In genomic region chr21:42115136-42115683, GRCh38 we compare ENCODE assay signal across 30 cellular contexts. TPM values are rescaled to one million over a fixed set of nuclear protein-coding genes. Genes with fewer than 3 reads are reported as not detected.
"Had no signal": no experiment of that assay in that cellular context is flagged by ENCODE, and none has a peak within 500 bp of the region (broad histone marks: within the 10 kb centered on the region; RNA-seq: fewer than 3 reads in every experiment).

No MANE protein-coding gene starts in this region.

- H3K4me2 ChIP-seq: neural progenitor cell had no signal

- H3K9me3 ChIP-seq: ovary, psoas muscle, right lobe of liver, sigmoid colon, suprapubic skin, testis, tibial artery, transverse colon, upper lobe of right lung, uterus had no signal

- H3K4me3 ChIP-seq: neural progenitor cell, ovary, psoas muscle, right lobe of liver, sigmoid colon, suprapubic skin, testis, tibial artery, transverse colon, upper lobe of right lung, uterus had no signal

- H3K9ac ChIP-seq: neural progenitor cell, parathyroid adenoma had no signal

- DNase-seq: naive thymus-derived CD4-positive, alpha-beta T cell; natural killer cell; ovary; right cardiac atrium; sigmoid colon; small intestine; stimulated activated CD4-positive, alpha-beta T cell treated with anti-CD3 and anti-CD28 coated beads, Interleukin-12 subunit alpha, Interleukin-12 subunit beta, amount 100 ng/mL, for 4 hours; stimulated activated CD4-positive, alpha-beta T cell treated with anti-CD3 and anti-CD28 coated beads, Interleukin-1b, Interleukin-23, amount 100 ng/mL, for 48 hours; stimulated activated CD4-positive, alpha-beta T cell treated with anti-CD3 and anti-CD28 coated beads, Interleukin-4, amount 100 ng/mL, for 1 hour; stimulated activated CD4-positive, alpha-beta T cell treated with anti-CD3 and anti-CD28 coated beads, Interleukin-4, amount 100 ng/mL, for 4 hours; stimulated activated CD8-positive, alpha-beta memory T cell treated with anti-CD3 and anti-CD28 coated beads, Interleukin-4, amount 100 ng/mL, for 48 hours; stimulated activated naive CD4-positive, alpha-beta T cell; stimulated activated naive CD8-positive, alpha-beta T cell treated with anti-CD3 and anti-CD28 coated beads, Interleukin-15, amount 100 ng/mL, for 72 hours; stimulated activated naive CD8-positive, alpha-beta T cell treated with anti-CD3 and anti-CD28 coated beads, Interleukin-15, Interleukin-2, amounts not matched to agents 100 U/mL and 50 U/mL, for 24 hours; substantia nigra; testis; tibial artery; transverse colon; upper lobe of right lung; uterus had no signal

- ATAC-seq: naive thymus-derived CD4-positive, alpha-beta T cell; natural killer cell; psoas muscle; right cardiac atrium; stimulated activated memory B cell treated with anti-CD40 and anti-IgM and Interleukin-4, amounts not matched to agents 10 μg/mL and 1 μg/mL and 100 μg/mL, for 72 hours; stimulated activated naive CD8-positive, alpha-beta T cell treated with anti-CD3 and anti-CD28 coated beads, Interleukin-15, amount 100 ng/mL, for 72 hours; stimulated activated naive CD8-positive, alpha-beta T cell treated with anti-CD3 and anti-CD28 coated beads, Interleukin-15, Interleukin-2, amounts not matched to agents 100 U/mL and 50 U/mL, for 24 hours; upper lobe of right lung had no signal

- H3K27me3 ChIP-seq: ovary, testis, uterus had no signal

- H3K4me1 ChIP-seq: neural progenitor cell, parathyroid adenoma, psoas muscle, testis, uterus had no signal

- H3K27ac ChIP-seq: neural progenitor cell, ovary, parathyroid adenoma, psoas muscle, right lobe of liver, sigmoid colon, suprapubic skin, testis, tibial artery, transverse colon, upper lobe of right lung, uterus had no signal

- H2AFZ ChIP-seq: neural progenitor cell, parathyroid adenoma had no signal

- H3K36me3 ChIP-seq: neural progenitor cell, ovary, right lobe of liver, sigmoid colon, suprapubic skin, tibial artery, transverse colon, upper lobe of right lung, uterus had no signal

- H3K79me2 ChIP-seq: parathyroid adenoma had no signal

- FAIRE-seq: small intestine had no signal

RNA-seq across cellular contexts. Expression of gene UMODL1, which starts 44.1 kb away (rescaled TPM):
- total RNA-seq: omental fat pad, psoas muscle, renal cortical epithelial cell, right cardiac atrium, sigmoid colon, skeletal muscle tissue, urinary bladder, uterus had no signal
- polyA plus RNA-seq: psoas muscle, right cardiac atrium, urinary bladder had no signal
